15 cellular contexts compared by ENCODE assay signal in the genomic region with DNA sequence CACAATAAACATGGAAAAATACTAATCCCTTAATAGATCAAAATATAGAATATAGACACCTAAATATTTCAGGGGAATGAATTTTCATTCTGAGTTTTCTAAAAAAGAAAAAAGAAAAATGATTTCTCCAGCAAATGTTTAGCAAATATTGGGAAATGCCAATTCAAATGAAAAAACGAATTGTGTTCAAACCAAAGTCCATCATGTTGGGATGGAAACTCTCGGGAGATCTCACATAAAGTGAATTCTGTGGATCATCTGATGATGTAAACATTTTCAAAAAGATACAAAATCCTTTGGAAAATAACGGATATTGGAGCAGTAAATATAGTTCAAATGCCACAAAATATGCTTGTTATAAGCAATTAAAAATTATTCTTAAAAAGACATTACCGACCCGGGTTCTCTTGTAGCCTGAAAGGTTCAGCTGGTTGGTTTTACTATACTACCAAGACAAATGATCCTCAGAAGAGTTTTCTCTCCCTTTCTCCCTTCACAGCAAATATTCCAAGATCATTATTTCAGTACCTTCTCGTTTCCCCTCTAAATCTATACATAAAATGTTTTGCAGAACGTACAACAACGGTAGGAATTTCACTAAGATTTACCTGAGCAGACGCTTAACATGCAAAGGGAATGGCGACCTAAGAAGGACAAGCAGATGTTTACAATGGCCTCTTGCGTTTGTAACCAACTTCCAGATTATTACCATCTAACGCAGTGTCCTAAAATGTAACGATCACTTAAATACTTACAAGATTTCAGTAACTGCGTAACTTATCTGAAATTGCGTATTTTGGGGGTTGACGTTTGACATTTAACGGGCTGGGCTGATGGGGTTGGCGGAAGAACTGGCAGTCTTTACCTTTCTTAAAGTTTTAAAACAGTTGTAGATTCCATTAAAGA. TPM values are rescaled to one million over a fixed set of nuclear protein-coding genes. Genes with fewer than 3 reads are reported as not detected.
A peak's percentile ranks its signal among the peaks of the same experiment; 100 is the strongest.
DNase-seq lines count a peak whose midpoint lies in the region; ATAC-seq lines count a peak whose summit lies in the region.
"Had no signal": no experiment of that assay in that cellular context is flagged by ENCODE, and none has a peak within 500 bp of the region (broad histone marks: within the 10 kb centered on the region; RNA-seq: fewer than 3 reads in every experiment).

No MANE protein-coding gene starts in this region.

- H3K27ac ChIP-seq in SJSA1, result peak overlapping the region; percentile 19; the same call in 1 of the 2 replicates
- H3K27ac ChIP-seq in mucosa of rectum (ENCODE audit: low read depth in 2 of 2, low read length in 2 of 2), result peak overlapping the region; percentile 82 to 86
- H3K27ac ChIP-seq: BLaER1 treated with 17β-estradiol and CSF1 and Interleukin-3, amounts not matched to agents 10 nM and 100 nM; brain microvascular endothelial cell; HL-60 had no signal

- H3K4me3 ChIP-seq in SJSA1 (peak overlapping the region; percentile 85), mucosa of rectum (ENCODE audit: low read length in 2 of 2) (peak overlapping the region; percentile 79 to 85)

- DNase-seq in EL (peak; percentile 33), SJSA1 (ENCODE audit: low read depth in 1 of 2, low spot score in 2 of 2) (peak in 1 of 2 experiments; percentile 53), glomerular visceral epithelial cell (ENCODE audit: extremely low spot score) (no peak)
- no peak for DNase-seq in activated CD4-positive, CD25-positive, alpha-beta regulatory T cell treated with anti-CD3 and anti-CD28 coated beads, Interleukin-2, amount 50 U/mL, for 72 hours
- DNase-seq: activated naive CD4-positive, alpha-beta T cell treated with anti-CD3 and anti-CD28 coated beads, Interleukin-2, amount 10 ng/mL, durations not matched to agents 7 days and 5 days; brain microvascular endothelial cell; effector CD8-positive, alpha-beta T cell; NCI-H1930; right cardiac atrium had no signal

- H3K36me3 ChIP-seq in SJSA1 (peaks cover 7% of the 10 kb centered on the region), mucosa of rectum (ENCODE audit: control insufficient read depth in 2 of 2, insufficient read depth in 2 of 2, low read length in 2 of 2) (no peaks in the 10 kb centered on the region)
- H3K36me3 ChIP-seq: BLaER1 treated with 17β-estradiol and CSF1 and Interleukin-3, amounts not matched to agents 10 nM and 100 nM; brain microvascular endothelial cell had no signal

- peak overlapping the region; percentile 90 to 98 for H3K9ac ChIP-seq in mucosa of rectum (ENCODE audit: low read depth in 1 of 2, low read length in 2 of 2)
- H3K9ac ChIP-seq: BLaER1 treated with 17β-estradiol and CSF1 and Interleukin-3, amounts not matched to agents 10 nM and 100 nM had no signal

- ATAC-seq in GM21447 (IDR thresholded peaks at IDR 0.05; ENCODE audit: unreplicated experiment), result no peak
- ATAC-seq: right cardiac atrium; stimulated activated naive CD8-positive, alpha-beta T cell treated with anti-CD3 and anti-CD28 coated beads, Interleukin-15, amount 100 ng/mL, for 72 hours had no signal

- H3K27me3 ChIP-seq in SJSA1 (replicated peaks) (no peaks in the 10 kb centered on the region), mucosa of rectum (ENCODE audit: control insufficient read depth in 2 of 2, insufficient read depth in 2 of 2, low read length in 2 of 2) (peaks cover 3 to 39% of the 10 kb centered on the region in 2 donors)

- no peaks in the 10 kb centered on the region for H3K9me3 ChIP-seq in SJSA1 (replicated peaks)
- H3K9me3 ChIP-seq in mucosa of rectum (ENCODE audit: control insufficient read depth in 2 of 2, low read length in 2 of 2), result peaks cover 0 to 2% of the 10 kb centered on the region in 2 donors

- H3K4me1 ChIP-seq in SJSA1 (replicated peaks) (peaks cover 35% of the 10 kb centered on the region), mucosa of rectum (ENCODE audit: control insufficient read depth in 2 of 2, insufficient read depth in 2 of 2, low read length in 2 of 2) (peaks cover 3 to 25% of the 10 kb centered on the region in 2 donors)

RNA-seq across cellular contexts. Expression of a gene that starts 2.5 kb away (rescaled TPM):
- 1.7 and 2.5 TPM in 2 replicates for total RNA-seq in SJSA1 (2014; rRNA removed; shearing (Covaris generic))
- total RNA-seq: kidney epithelial cell, right cardiac atrium had no signal

RNA-seq across cellular contexts. Expression of a gene that starts 12.4 kb away (rescaled TPM):
- total RNA-seq in SJSA1 (2014; rRNA removed; shearing (Covaris generic)), result 4.4 and 5.9 TPM in 2 replicates
- total RNA-seq: right cardiac atrium had no signal

RNA-seq across cellular contexts. Expression of a gene that starts 23.3 kb away (rescaled TPM):
- 8.6 and 15.5 TPM in 2 replicates for total RNA-seq in SJSA1 (2014; rRNA removed; shearing (Covaris generic))
- total RNA-seq: right cardiac atrium had no signal

RNA-seq across cellular contexts. Expression of a gene that starts 32.1 kb away (rescaled TPM):
- total RNA-seq in SJSA1 (2014; rRNA removed; shearing (Covaris generic)), result 7.0 and 16.3 TPM in 2 replicates
- total RNA-seq: right cardiac atrium had no signal

RNA-seq across cellular contexts. Expression of a gene that starts 40.9 kb away (rescaled TPM):
- total RNA-seq in SJSA1 (2014; rRNA removed; shearing (Covaris generic)), result 0.09 and 2.9 TPM in 2 replicates
- total RNA-seq: right cardiac atrium had no signal
